ENCODE assay signal across 11 cellular contexts in genomic region chr5:66945389-66946349, GRCh38.
DNase-seq lines count a peak whose midpoint lies in the region; ATAC-seq and TF ChIP-seq lines count a peak whose summit lies in the region.
"Had no signal": no experiment of that assay in that cellular context is flagged by ENCODE, and none has a peak within 500 bp of the region (broad histone marks: within the 10 kb centered on the region; RNA-seq: fewer than 3 reads in every experiment).

No MANE protein-coding gene starts in this region.

- no peaks in the 10 kb centered on the region for H3K9me3 ChIP-seq in MM.1S (replicated peaks; ENCODE audit: insufficient read depth, low read length)

- H3K4me2 ChIP-seq in MM.1S (ENCODE audit: low read depth, low read length), result no peak overlapping the region

- no peak overlapping the region for H3K27ac ChIP-seq in MM.1S (ENCODE audit: low read length)
- H3K27ac ChIP-seq: 22Rv1 had no signal

- no peaks in the 10 kb centered on the region for H3K9me2 ChIP-seq in MM.1S (replicated peaks; ENCODE audit: insufficient read depth, low read length)

- H3K27me3 ChIP-seq in MM.1S (replicated peaks; ENCODE audit: insufficient read depth, low read length), result peaks cover 3% of the 10 kb centered on the region; the same call in 1 of the 2 replicates

- TF ChIP-seq CTCF in MM.1S (IDR thresholded peaks at IDR 0.05; ENCODE audit: low read length), result no peak

- no peak overlapping the region for H3K9ac ChIP-seq in MM.1S (ENCODE audit: low read length)

- no peaks in the 10 kb centered on the region for H3F3A ChIP-seq in MM.1S (ENCODE audit: insufficient read depth, low read length)

- no peaks in the 10 kb centered on the region for H4K20me1 ChIP-seq in MM.1S (ENCODE audit: insufficient read depth, low read length)

- H3K36me3 ChIP-seq in MM.1S (replicated peaks; ENCODE audit: insufficient read depth, low read length), result no peaks in the 10 kb centered on the region

- H2AFZ ChIP-seq in MM.1S (ENCODE audit: low read length), result no peak overlapping the region

- H3K79me2 ChIP-seq in MM.1S (ENCODE audit: low read length), result no peaks in the 10 kb centered on the region

- DNase-seq in activated CD4-positive, CD25-positive, alpha-beta regulatory T cell treated with anti-CD3 and anti-CD28 coated beads, Interleukin-2, amount 50 U/mL, for 72 hours, result no peak
- DNase-seq in lung microvascular endothelial cell (ENCODE audit: low read depth in 2 of 2) (peak; percentile 19 to 84), NCI-H2171 (lab: John Stamatoyannopoulos, UW) (no peak), DMS114 treated with DMSO at 0.1 percent for 48 hours (lab: John Stamatoyannopoulos, UW; ENCODE audit: unreplicated experiment) (no peak), MM.1S (no peak)
- DNase-seq: activated CD8-positive, alpha-beta memory T cell treated with anti-CD3 and anti-CD28 coated beads, Interleukin-2, amount 50 U/mL, for 4 hours; naive B cell had no signal

- H3K4me3 ChIP-seq in MM.1S (ENCODE audit: low read length), result no peak overlapping the region

- ATAC-seq in activated CD4-positive, CD25-positive, alpha-beta regulatory T cell treated with anti-CD3 and anti-CD28 coated beads, Interleukin-2, amount 50 U/mL, for 24 hours, result peak; percentile 71 to 89
- ATAC-seq in GM21529 (IDR thresholded peaks at IDR 0.05; ENCODE audit: unreplicated experiment) (peak; percentile 100), HG03469 (IDR thresholded peaks at IDR 0.05; ENCODE audit: unreplicated experiment) (peak; percentile 78)

- no peaks in the 10 kb centered on the region for H3K4me1 ChIP-seq in MM.1S (ENCODE audit: low read length)

Comparison
In these comparisons a context has a peak if more than half of its experiments do, and no peak if none do; other contexts are left out.
1. DNase-seq: peak in lung microvascular endothelial cell (2 of 2); none in activated CD4-positive, CD25-positive, alpha-beta regulatory T cell treated with anti-CD3 and anti-CD28 coated beads, Interleukin-2, amount 50 U/mL, for 72 hours (single experiment), NCI-H2171 (single experiment), DMS114 treated with DMSO at 0.1 percent for 48 hours (single experiment) and MM.1S (single experiment).
2. Peak in every context shown above with its lines, with median percentiles within 50 percentile points of each other: ATAC-seq.